Comparison of ENCODE assay signal across 22 cellular contexts in the genomic region with DNA sequence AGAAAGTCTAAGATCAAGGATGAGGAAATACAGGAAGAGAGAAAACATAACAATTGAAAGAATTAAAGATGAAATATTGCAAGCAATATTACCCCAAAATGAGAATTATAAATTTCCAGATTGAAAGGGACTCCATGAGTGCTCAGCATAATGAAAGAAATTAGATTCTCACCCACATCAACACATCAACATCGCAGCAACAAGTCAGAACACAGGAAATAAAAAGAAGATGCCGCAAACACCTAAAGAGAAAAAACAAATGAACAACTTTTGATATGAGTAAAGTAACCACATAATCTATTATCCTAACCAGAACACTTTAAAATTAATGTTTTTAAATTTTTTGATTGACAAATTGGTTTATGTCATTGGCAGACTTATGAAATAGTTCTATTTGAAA.
DNase-seq lines count a peak whose midpoint lies in the region; ATAC-seq, FAIRE-seq and TF ChIP-seq lines count a peak whose summit lies in the region.
"Had no signal": no experiment of that assay in that cellular context is flagged by ENCODE, and none has a peak within 500 bp of the region (broad histone marks: within the 10 kb centered on the region; RNA-seq: fewer than 3 reads in every experiment).

No MANE protein-coding gene starts in this region.

- no peaks in the 10 kb centered on the region for H3K4me1 ChIP-seq in kidney (ENCODE audit: control insufficient read depth in 1 of 2, insufficient read depth in 1 of 2, low read depth in 1 of 2, low read length in 2 of 2)

- ATAC-seq in activated T-cell treated with anti-CD3 and anti-CD28 coated beads, Interleukin-2, amount 50 U/mL, for 72 hours (replicated peaks in 1 of 2): no peak
- peak; percentile 39 for ATAC-seq in activated CD8-positive, alpha-beta T cell treated with anti-CD3 and anti-CD28 coated beads for 36 hours
- ATAC-seq in GM18505 (IDR thresholded peaks at IDR 0.05; ENCODE audit: unreplicated experiment): no peak
- no peak for ATAC-seq in GM18520 (IDR thresholded peaks at IDR 0.05; ENCODE audit: unreplicated experiment)

- H3K27me3 Mint-ChIP-seq in activated T-cell treated with anti-CD3 and anti-CD28 coated beads, Interleukin-2, amount 50 U/mL, for 72 hours (ENCODE audit: low read depth): no peaks in the 10 kb centered on the region
- no peaks in the 10 kb centered on the region for H3K27me3 Mint-ChIP-seq in activated T-cell treated with anti-CD3 and anti-CD28 coated beads, Interleukin-2, amount 50 U/mL, for 24 hours
- no peaks in the 10 kb centered on the region for H3K27me3 Mint-ChIP-seq in activated CD8-positive, alpha-beta T cell treated with anti-CD3 and anti-CD28 coated beads for 36 hours
- H3K27me3 Mint-ChIP-seq in nephron progenitor cell (ENCODE audit: low read depth, poor library complexity): peaks cover 2% of the 10 kb centered on the region

- peaks cover 3 to 6% of the 10 kb centered on the region in 2 donors for H3K36me3 Mint-ChIP-seq in activated T-cell treated with anti-CD3 and anti-CD28 coated beads, Interleukin-2, amount 50 U/mL, for 72 hours (ENCODE audit: insufficient read depth in 2 of 2)
- H3K36me3 Mint-ChIP-seq in activated T-cell treated with anti-CD3 and anti-CD28 coated beads, Interleukin-2, amount 50 U/mL, for 24 hours (ENCODE audit: low read depth): no peaks in the 10 kb centered on the region
- peaks cover 4% of the 10 kb centered on the region for H3K36me3 Mint-ChIP-seq in activated CD8-positive, alpha-beta T cell treated with anti-CD3 and anti-CD28 coated beads for 36 hours (ENCODE audit: low read depth)
- no peaks in the 10 kb centered on the region for H3K36me3 Mint-ChIP-seq in nephron progenitor cell (ENCODE audit: low read depth)

- H3K27ac Mint-ChIP-seq in activated T-cell treated with anti-CD3 and anti-CD28 coated beads, Interleukin-2, amount 50 U/mL, for 72 hours: peak overlapping the region; percentile 58
- H3K27ac Mint-ChIP-seq in activated T-cell treated with anti-CD3 and anti-CD28 coated beads, Interleukin-2, amount 50 U/mL, for 24 hours: no peak overlapping the region
- no peak overlapping the region for H3K27ac Mint-ChIP-seq in activated CD8-positive, alpha-beta T cell treated with anti-CD3 and anti-CD28 coated beads for 36 hours
- no peak overlapping the region for H3K27ac Mint-ChIP-seq in nephron progenitor cell
- H3K27ac Mint-ChIP-seq: HFFc6 had no signal

- intact Hi-C loops in activated CD8-positive, alpha-beta T cell treated with anti-CD3 and anti-CD28 coated beads for 36 hours (cut with micrococcal nuclease): no loop called here
- intact Hi-C loops in kidney (cut with DNase I): no loop called here

- H3K4me3 Mint-ChIP-seq in activated T-cell treated with anti-CD3 and anti-CD28 coated beads, Interleukin-2, amount 50 U/mL, for 72 hours: peak overlapping the region in 1 of 2 donors; percentile 1
- H3K4me3 Mint-ChIP-seq in activated T-cell treated with anti-CD3 and anti-CD28 coated beads, Interleukin-2, amount 50 U/mL, for 24 hours: no peak overlapping the region
- H3K4me3 Mint-ChIP-seq in activated CD8-positive, alpha-beta T cell treated with anti-CD3 and anti-CD28 coated beads for 36 hours: no peak overlapping the region
- H3K4me3 Mint-ChIP-seq in nephron progenitor cell: no peak overlapping the region
- H3K4me3 Mint-ChIP-seq: HFFc6 had no signal

- CTCF ChIA-PET in activated CD8-positive, alpha-beta T cell treated with anti-CD3 and anti-CD28 coated beads for 36 hours (lab: Charles Lee): no interaction called here

- DNase-seq in activated T-cell treated with anti-CD3 and anti-CD28 coated beads, Interleukin-2, amount 50 U/mL, for 72 hours: no peak
- no peak for DNase-seq in activated T-cell treated with anti-CD3 and anti-CD28 coated beads, Interleukin-2, amount 50 U/mL, for 24 hours
- no peak for DNase-seq in activated CD8-positive, alpha-beta T cell treated with anti-CD3 and anti-CD28 coated beads for 36 hours
- DNase-seq in kidney (no peak), nephron progenitor cell (no peak)
- DNase-seq: C1 segment of cervical spinal cord; COR-L47; DMS 273 treated with DMSO at 0.1 percent for 48 hours; DND-41; H7; HFFc6; KBM-7; NCI-H1105 treated with DMSO at 0.1 percent for 48 hours; NCI-H1694 treated with DMSO at 0.1 percent for 48 hours; NCI-H2107; NCI-H510A; NCI-H748 treated with DMSO at 0.1 percent for 48 hours; NK-92 treated with Interleukin-12 subunit alpha and Interleukin-12 subunit beta, amount 100 ng/mL, for 24 hours; Peyer's patch; Right ventricle myocardium superior had no signal

- no peak overlapping the region for H3K27ac ChIP-seq in kidney (ENCODE audit: low read depth in 2 of 2, low read length in 2 of 2)
- H3K27ac ChIP-seq: Peyer's patch had no signal

- H3K9ac ChIP-seq in kidney (ENCODE audit: low read length in 2 of 2): no peak overlapping the region

- TF ChIP-seq POLR2A in GM18505 (IDR thresholded peaks at IDR 0.05; ENCODE audit: borderline replicate concordance, extremely low read depth, insufficient read depth, insufficient read length): no peak

- H3K4me1 Mint-ChIP-seq in activated T-cell treated with anti-CD3 and anti-CD28 coated beads, Interleukin-2, amount 50 U/mL, for 72 hours (ENCODE audit: low read depth): peaks cover 44% of the 10 kb centered on the region
- peaks cover 39% of the 10 kb centered on the region for H3K4me1 Mint-ChIP-seq in activated T-cell treated with anti-CD3 and anti-CD28 coated beads, Interleukin-2, amount 50 U/mL, for 24 hours (ENCODE audit: low read depth)
- H3K4me1 Mint-ChIP-seq in activated CD8-positive, alpha-beta T cell treated with anti-CD3 and anti-CD28 coated beads for 36 hours (ENCODE audit: low read depth): peaks cover 28% of the 10 kb centered on the region
- H3K4me1 Mint-ChIP-seq in nephron progenitor cell: no peaks in the 10 kb centered on the region

- H3K9me3 ChIP-seq in kidney (ENCODE audit: control insufficient read depth in 1 of 2, low read length in 2 of 2): no peaks in the 10 kb centered on the region
- H3K9me3 ChIP-seq: Peyer's patch had no signal

- POLR2A ChIA-PET in activated CD8-positive, alpha-beta T cell treated with anti-CD3 and anti-CD28 coated beads for 36 hours (lab: Charles Lee): no interaction called here

- H3K4me3 ChIP-seq in kidney (ENCODE audit: low read length in 2 of 2): no peak overlapping the region
- H3K4me3 ChIP-seq: Peyer's patch had no signal

- peaks cover 2 to 7% of the 10 kb centered on the region in 2 donors for H3K9me3 Mint-ChIP-seq in activated T-cell treated with anti-CD3 and anti-CD28 coated beads, Interleukin-2, amount 50 U/mL, for 72 hours
- H3K9me3 Mint-ChIP-seq in activated T-cell treated with anti-CD3 and anti-CD28 coated beads, Interleukin-2, amount 50 U/mL, for 24 hours: peaks cover 13% of the 10 kb centered on the region
- peaks cover 10% of the 10 kb centered on the region for H3K9me3 Mint-ChIP-seq in activated CD8-positive, alpha-beta T cell treated with anti-CD3 and anti-CD28 coated beads for 36 hours
- H3K9me3 Mint-ChIP-seq in nephron progenitor cell: peaks cover 4% of the 10 kb centered on the region

- FAIRE-seq in kidney (lab: Jason Lieb, UNC): peak; percentile 37

- no peaks in the 10 kb centered on the region for H3K36me3 ChIP-seq in kidney (ENCODE audit: control insufficient read depth in 1 of 2, insufficient read depth in 2 of 2, low read length in 2 of 2)
- H3K36me3 ChIP-seq: Peyer's patch had no signal

- no peak for TF ChIP-seq CTCF in activated CD8-positive, alpha-beta T cell treated with anti-CD3 and anti-CD28 coated beads for 36 hours (IDR thresholded peaks at IDR 0.05)
- TF ChIP-seq CTCF in kidney (IDR thresholded peaks at IDR 0.05; ENCODE audit: borderline replicate concordance, extremely low read depth, insufficient read depth): no peak
- TF ChIP-seq CTCF in nephron progenitor cell (IDR thresholded peaks at IDR 0.05): no peak
